Comparison of ENCODE assay signal across 30 cellular contexts in genomic region chr22:20450551-20450906, GRCh38.
"Had no signal": no experiment of that assay in that cellular context is flagged by ENCODE, and none has a peak within 500 bp of the region (broad histone marks: within the 10 kb centered on the region; RNA-seq: fewer than 3 reads in every experiment).

No MANE protein-coding gene starts in this region.

- H3K4me1 Mint-ChIP-seq: activated CD4-positive, alpha-beta memory T cell treated with anti-CD3 and anti-CD28 coated beads, Interleukin-2, amount 10 ng/mL, durations not matched to agents 7 days and 5 days; activated T-helper 17 cell treated with anti-CD3 and anti-CD28 coated beads, Interleukin-2, amount 50 U/mL, for 72 hours; central memory CD8-positive, alpha-beta T cell; endodermal cell had no signal

- H3K36me3 Mint-ChIP-seq: WTC11 had no signal

- H3K4me3 ChIP-seq: coronary artery, dorsolateral prefrontal cortex had no signal

- H3K4me3 Mint-ChIP-seq: activated CD4-positive, alpha-beta memory T cell treated with anti-CD3 and anti-CD28 coated beads, Interleukin-2, amount 10 ng/mL, durations not matched to agents 7 days and 5 days; activated CD4-positive, alpha-beta T cell treated with anti-CD3 and anti-CD28 coated beads, Interleukin-2, amount 10 ng/mL, durations not matched to agents 7 days and 5 days; activated naive CD8-positive, alpha-beta T cell; activated T-cell treated with anti-CD3 and anti-CD28 coated beads, Interleukin-2, amount 50 U/mL, for 24 hours; activated T-helper 17 cell treated with anti-CD3 and anti-CD28 coated beads, Interleukin-2, amount 50 U/mL, for 72 hours; central memory CD8-positive, alpha-beta T cell; dendritic cell treated with granulocyte-macrophage colony-stimulating factor and Interleukin-4, amounts not matched to agents 40 ng/mL and 50 ng/mL, for 4 days; endodermal cell; WTC11 had no signal

- FAIRE-seq: astrocyte, frontal cortex had no signal

- H3K27ac Mint-ChIP-seq: activated CD4-positive, alpha-beta memory T cell treated with anti-CD3 and anti-CD28 coated beads, Interleukin-2, amount 10 ng/mL, durations not matched to agents 7 days and 5 days; activated CD4-positive, alpha-beta T cell treated with anti-CD3 and anti-CD28 coated beads, Interleukin-2, amount 10 ng/mL, durations not matched to agents 7 days and 5 days; activated naive CD8-positive, alpha-beta T cell; activated T-cell treated with anti-CD3 and anti-CD28 coated beads, Interleukin-2, amount 50 U/mL, for 24 hours; activated T-helper 17 cell treated with anti-CD3 and anti-CD28 coated beads, Interleukin-2, amount 50 U/mL, for 72 hours; dendritic cell treated with granulocyte-macrophage colony-stimulating factor and Interleukin-4, amounts not matched to agents 40 ng/mL and 50 ng/mL, for 4 days; endodermal cell; WTC11 had no signal

- ATAC-seq: activated T-helper 17 cell treated with anti-CD3 and anti-CD28 coated beads, Interleukin-2, amount 50 U/mL, for 72 hours had no signal

- H3K9me3 Mint-ChIP-seq: activated CD4-positive, alpha-beta memory T cell treated with anti-CD3 and anti-CD28 coated beads, Interleukin-2, amount 10 ng/mL, durations not matched to agents 7 days and 5 days; activated CD4-positive, alpha-beta T cell treated with anti-CD3 and anti-CD28 coated beads, Interleukin-2, amount 10 ng/mL, durations not matched to agents 7 days and 5 days; activated T-cell treated with anti-CD3 and anti-CD28 coated beads, Interleukin-2, amount 50 U/mL, for 24 hours; activated T-helper 17 cell treated with anti-CD3 and anti-CD28 coated beads, Interleukin-2, amount 50 U/mL, for 72 hours; central memory CD8-positive, alpha-beta T cell; dendritic cell treated with granulocyte-macrophage colony-stimulating factor and Interleukin-4, amounts not matched to agents 40 ng/mL and 50 ng/mL, for 4 days; endodermal cell; WTC11 had no signal

- H3K36me3 ChIP-seq: brain microvascular endothelial cell had no signal

- H3K27ac ChIP-seq: brain microvascular endothelial cell, coronary artery, dorsolateral prefrontal cortex, epithelial cell of prostate had no signal

- H3K27me3 Mint-ChIP-seq: activated CD4-positive, alpha-beta memory T cell treated with anti-CD3 and anti-CD28 coated beads, Interleukin-2, amount 10 ng/mL, durations not matched to agents 7 days and 5 days; activated CD4-positive, alpha-beta T cell treated with anti-CD3 and anti-CD28 coated beads, Interleukin-2, amount 10 ng/mL, durations not matched to agents 7 days and 5 days; activated naive CD8-positive, alpha-beta T cell; activated T-cell treated with anti-CD3 and anti-CD28 coated beads, Interleukin-2, amount 50 U/mL, for 24 hours; activated T-helper 17 cell treated with anti-CD3 and anti-CD28 coated beads, Interleukin-2, amount 50 U/mL, for 72 hours; central memory CD8-positive, alpha-beta T cell; dendritic cell treated with granulocyte-macrophage colony-stimulating factor and Interleukin-4, amounts not matched to agents 40 ng/mL and 50 ng/mL, for 4 days had no signal

- H3K27me3 ChIP-seq: brain microvascular endothelial cell, dorsolateral prefrontal cortex had no signal

- DNase-seq: activated CD4-positive, alpha-beta memory T cell treated with anti-CD3 and anti-CD28 coated beads, Interleukin-2, amount 10 ng/mL, durations not matched to agents 7 days and 5 days; activated CD4-positive, alpha-beta T cell treated with anti-CD3 and anti-CD28 coated beads for 1 hour; activated CD4-positive, alpha-beta T cell treated with anti-CD3 and anti-CD28 coated beads for 4 hours; activated CD4-positive, alpha-beta T cell treated with anti-CD3 and anti-CD28 coated beads, Interleukin-2, amount 10 ng/mL, durations not matched to agents 7 days and 5 days; activated CD4-positive, alpha-beta T cell treated with anti-CD3 and anti-CD28 coated beads, Interleukin-2, amount 50 U/mL, for 4 hours; activated CD8-positive, alpha-beta memory T cell treated with anti-CD3 and anti-CD28 coated beads, Interleukin-2, amount 50 U/mL, for 48 hours; activated effector memory CD4-positive, alpha-beta T cell treated with Interleukin-2 at 50 U/mL for 16 hours; activated gamma-delta T cell treated with Interleukin-2 at 50 U/mL for 16 hours; activated naive CD4-positive, alpha-beta T cell treated with anti-CD3 and anti-CD28 coated beads, Interleukin-2, amount 50 U/mL, for 16 hours; activated naive CD4-positive, alpha-beta T cell treated with Interleukin-2 at 50 U/mL for 16 hours; activated T-cell treated with anti-CD3 and anti-CD28 coated beads for 4 hours; activated T-cell treated with anti-CD3 and anti-CD28 coated beads, Interleukin-2, amount 50 U/mL, for 24 hours; amniotic stem cell; anterior cingulate cortex; brain microvascular endothelial cell; dorsolateral prefrontal cortex; effector memory CD4-positive, alpha-beta T cell; foreskin fibroblast; head of caudate nucleus; T-helper 2 cell had no signal
